Comparison of ENCODE assay signal across 21 cellular contexts in the genomic region with DNA sequence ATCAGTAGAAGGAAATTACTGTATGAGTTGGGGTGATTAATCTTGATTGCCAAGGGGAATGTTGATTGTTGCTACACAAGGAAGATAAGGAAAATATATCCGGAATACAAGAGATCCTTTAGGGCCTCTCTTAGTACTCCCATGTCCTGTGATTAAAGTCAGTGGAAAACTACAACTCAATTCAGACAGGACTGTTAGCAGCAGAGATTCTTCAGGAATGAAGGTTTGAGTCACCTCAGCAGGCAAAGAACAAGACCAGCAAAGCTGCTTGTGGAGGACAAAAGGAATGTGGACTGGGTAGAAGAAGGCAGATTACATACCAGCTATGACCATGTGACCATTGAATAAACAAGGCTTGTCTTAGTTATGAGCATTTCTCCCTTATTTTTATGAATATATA.
A peak's percentile ranks its signal among the peaks of the same experiment; 100 is the strongest.
DNase-seq lines count a peak whose midpoint lies in the region; ATAC-seq, FAIRE-seq and TF ChIP-seq lines count a peak whose summit lies in the region.
"Had no signal": no experiment of that assay in that cellular context is flagged by ENCODE, and none has a peak within 500 bp of the region (broad histone marks: within the 10 kb centered on the region; RNA-seq: fewer than 3 reads in every experiment).

No MANE protein-coding gene starts in this region.

- H3K4me3 ChIP-seq in AG10803 (ENCODE audit: low read length) = no peak overlapping the region

- DNase-seq in AG10803 (ENCODE audit: low read depth) (peak; percentile 9), RPMI7951 (ENCODE audit: low read depth) (peak; percentile 26), epithelial cell of prostate (ENCODE audit: low read depth, low spot score) (peak; percentile 58), mesothelial cell of epicardium (ENCODE audit: low spot score in 2 of 2, unreplicated experiment in 2 of 2) (no peak), HTR-8/SVneo (ENCODE audit: insufficient read length, low spot score) (no peak), medulla oblongata (ENCODE audit: extremely low spot score) (no peak)
- DNase-seq: activated CD4-positive, CD25-positive, alpha-beta regulatory T cell; activated CD8-positive, alpha-beta memory T cell treated with anti-CD3 and anti-CD28 coated beads for 24 hours; CD4-positive, CD25-positive, alpha-beta regulatory T cell; DMS79 treated with DMSO at 0.1 percent for 48 hours; NCI-H187; stimulated activated naive CD4-positive, alpha-beta T cell treated with Interleukin-2 at 50 U/mL for 16 hours had no signal

- H3K27ac Mint-ChIP-seq in mesothelial cell of epicardium = peak overlapping the region; percentile 91
- H3K27ac Mint-ChIP-seq: activated T-helper 17 cell treated with anti-CD3 and anti-CD28 coated beads, Interleukin-2, amount 50 U/mL, for 72 hours; CD4-positive, CD25-positive, alpha-beta regulatory T cell; T-helper 1 cell treated with Interleukin-12 subunit alpha and Interleukin-12 subunit beta and Interleukin-4 antibody, amounts not matched to agents 30 μg/mL and 1 μg/mL, for 36 hours; type B pancreatic cell had no signal

- H3K4me3 Mint-ChIP-seq in mesothelial cell of epicardium = no peak overlapping the region
- H3K4me3 Mint-ChIP-seq: activated T-helper 17 cell treated with anti-CD3 and anti-CD28 coated beads, Interleukin-2, amount 50 U/mL, for 72 hours; CD4-positive, CD25-positive, alpha-beta regulatory T cell; neural crest cell; T-helper 1 cell treated with Interleukin-12 subunit alpha and Interleukin-12 subunit beta and Interleukin-4 antibody, amounts not matched to agents 30 μg/mL and 1 μg/mL, for 36 hours; type B pancreatic cell had no signal

- TF ChIP-seq CTCF in AG10803 (conservative IDR thresholded peaks at IDR 0.05; ENCODE audit: low read length) (no peak), mesothelial cell of epicardium (IDR thresholded peaks at IDR 0.05; ENCODE audit: unreplicated experiment) (no peak)

- H3K9me3 Mint-ChIP-seq in mesothelial cell of epicardium = peaks cover 16% of the 10 kb centered on the region
- H3K9me3 Mint-ChIP-seq: T-helper 1 cell treated with Interleukin-12 subunit alpha and Interleukin-12 subunit beta and Interleukin-4 antibody, amounts not matched to agents 30 μg/mL and 1 μg/mL, for 36 hours had no signal

- H3K27me3 Mint-ChIP-seq in mesothelial cell of epicardium (ENCODE audit: low read depth) = peaks cover 10% of the 10 kb centered on the region

- no peak for FAIRE-seq in HTR-8/SVneo (lab: Jason Lieb, UNC)
- FAIRE-seq: frontal cortex, GM18507 had no signal

- no peaks in the 10 kb centered on the region for H3K36me3 Mint-ChIP-seq in mesothelial cell of epicardium
- H3K36me3 Mint-ChIP-seq: CD4-positive, CD25-positive, alpha-beta regulatory T cell; type B pancreatic cell had no signal

- H3K27ac ChIP-seq in epithelial cell of prostate = peak overlapping the region; percentile 34

- peaks cover 24% of the 10 kb centered on the region for H3K4me1 Mint-ChIP-seq in mesothelial cell of epicardium
- H3K4me1 Mint-ChIP-seq: activated T-helper 17 cell treated with anti-CD3 and anti-CD28 coated beads, Interleukin-2, amount 50 U/mL, for 72 hours; CD4-positive, CD25-positive, alpha-beta regulatory T cell; neural crest cell had no signal

- no peak for ATAC-seq in GM21515 (IDR thresholded peaks at IDR 0.05; ENCODE audit: unreplicated experiment)
- no peak for ATAC-seq in GM21786 (IDR thresholded peaks at IDR 0.05; ENCODE audit: unreplicated experiment)
- ATAC-seq: activated T-helper 17 cell treated with anti-CD3 and anti-CD28 coated beads, Interleukin-2, amount 50 U/mL, for 72 hours; Right ventricle myocardium inferior had no signal

Comparison
In these comparisons a context has a peak if more than half of its experiments do, and no peak if none do; other contexts are left out.
1. DNase-seq: peak in AG10803 (single experiment), RPMI7951 (single experiment) and epithelial cell of prostate (single experiment); none in mesothelial cell of epicardium (0 of 2), HTR-8/SVneo (single experiment) and medulla oblongata (single experiment).